In the genomic region with DNA sequence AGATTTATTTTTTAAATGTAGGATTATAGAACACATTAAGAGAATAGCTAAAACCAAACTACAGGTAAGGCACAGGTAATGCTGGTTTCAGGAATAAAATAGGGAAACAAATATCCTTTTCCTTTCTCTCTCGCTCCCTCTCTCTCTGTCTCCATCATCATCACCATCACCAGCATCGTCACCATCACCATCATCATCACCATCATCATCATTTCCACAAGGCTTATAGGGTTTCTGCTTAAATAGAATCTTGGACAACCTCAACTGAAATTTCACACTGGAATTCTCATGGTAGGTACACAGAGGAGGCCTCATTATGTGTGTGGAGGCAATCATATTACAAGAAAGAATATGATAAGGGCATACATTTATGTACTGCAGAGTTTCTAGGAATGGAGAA, we compare ENCODE assay signal across 26 cellular contexts.
DNase-seq lines count a peak whose midpoint lies in the region; ATAC-seq, FAIRE-seq and TF ChIP-seq lines count a peak whose summit lies in the region.
"Had no signal": no experiment of that assay in that cellular context is flagged by ENCODE, and none has a peak within 500 bp of the region (broad histone marks: within the 10 kb centered on the region; RNA-seq: fewer than 3 reads in every experiment).

No MANE protein-coding gene starts in this region.

- H3K9me3 ChIP-seq in HepG2 (ENCODE audit: low read length), result peaks cover 96% of the 10 kb centered on the region
- H3K9me3 ChIP-seq in right lobe of liver, result no peaks in the 10 kb centered on the region
- H3K9me3 ChIP-seq in IMR-90 (ENCODE audit: control insufficient read depth, insufficient read depth, low read length), result no peaks in the 10 kb centered on the region
- H3K9me3 ChIP-seq in parathyroid adenoma (ENCODE audit: control insufficient read depth, low read length), result no peaks in the 10 kb centered on the region
- H3K9me3 ChIP-seq: BE2C, BLaER1 had no signal

- no peak overlapping the region for H3K56ac ChIP-seq in IMR-90 (ENCODE audit: extremely low read depth, insufficient read depth, low read length)

- TF ChIP-seq EP300 in HepG2 (IDR thresholded peaks at IDR 0.05; ENCODE audit: low read depth in 2 of 2, low read length in 2 of 2) (no peak), HepG2 (CRISPR knock-in tag; IDR thresholded peaks at IDR 0.05; ENCODE audit: borderline replicate concordance) (no peak)

- H3K4ac ChIP-seq in IMR-90 (ENCODE audit: low read depth, low read length), result no peak overlapping the region

- TF ChIP-seq RAD21 in HepG2 (CRISPR knock-in tag; IDR thresholded peaks at IDR 0.05) (no peak), IMR-90 (IDR thresholded peaks at IDR 0.05; ENCODE audit: low read length) (no peak)

- no peak overlapping the region for H4K8ac ChIP-seq in IMR-90 (ENCODE audit: low read depth in 2 of 2, low read length in 2 of 2)

- BruUV-seq in HepG2 (replicated peaks; lab: Mats Ljungman, UMichigan) (no TSS peak), IMR-90 (replicated peaks; lab: Mats Ljungman, UMichigan) (no TSS peak)

- H3K9ac ChIP-seq in HepG2 (ENCODE audit: insufficient read depth, low read depth, low read length) (no peak overlapping the region), IMR-90 (ENCODE audit: low read depth, low read length) (no peak overlapping the region), parathyroid adenoma (no peak overlapping the region)
- H3K9ac ChIP-seq: BLaER1 had no signal

- intact Hi-C loops in HepG2 (cut with micrococcal nuclease; ENCODE audit: unreplicated experiment) (no loop called here), right lobe of liver (cut with DNase I) (no loop called here), IMR-90 (cut with micrococcal nuclease) (no loop called here)

- H2AK5ac ChIP-seq in IMR-90 (ENCODE audit: low read depth, low read length), result no peak overlapping the region

- no peak overlapping the region for H2AFZ ChIP-seq in HepG2 (ENCODE audit: low read length)
- H2AFZ ChIP-seq in IMR-90 (replicated peaks; ENCODE audit: low read length, poor library complexity), result no peak overlapping the region
- H2AFZ ChIP-seq in parathyroid adenoma, result peak overlapping the region; percentile 4

- H4K20me1 ChIP-seq in HepG2 (ENCODE audit: insufficient read depth, low read length) (no peaks in the 10 kb centered on the region), IMR-90 (ENCODE audit: insufficient read depth, low read length) (no peaks in the 10 kb centered on the region)
- H4K20me1 ChIP-seq: BLaER1 had no signal

- H3K18ac ChIP-seq in IMR-90 (ENCODE audit: low read depth, low read length), result no peak overlapping the region

- H3K9me1 ChIP-seq in IMR-90 (ENCODE audit: insufficient read depth, low read length), result no peaks in the 10 kb centered on the region

- no peak overlapping the region for H3K23ac ChIP-seq in IMR-90 (ENCODE audit: low read depth, low read length)

- no peaks in the 10 kb centered on the region for H3K79me2 ChIP-seq in HepG2 (ENCODE audit: insufficient read depth, low read length)
- no peaks in the 10 kb centered on the region for H3K79me2 ChIP-seq in parathyroid adenoma

- no peak overlapping the region for H2BK120ac ChIP-seq in IMR-90 (ENCODE audit: low read depth, low read length)

- DNase-seq in HepG2 (ENCODE audit: low spot score), result no peak
- DNase-seq in right lobe of liver, result no peak
- DNase-seq in IMR-90, result no peak
- no peak for DNase-seq in epidermal melanocyte (ENCODE audit: insufficient read length, low spot score)
- DNase-seq: 8988T; ACHN; BE2C; C1 segment of cervical spinal cord; CD4-positive, alpha-beta memory T cell; CD4-positive, CD25-positive, alpha-beta regulatory T cell; CD8-positive, alpha-beta memory T cell; COR-L47; DMS 273 treated with DMSO at 0.1 percent for 48 hours; DMS153; DMS53; DMS79; DND-41; EL; GDM1 had no signal

- dilution Hi-C loops in IMR-90 (cut with HindIII; ENCODE audit: low sequenced_read_pairs, unreplicated experiment), result no loop called here

- ATAC-seq in HepG2 (no peak), right lobe of liver (no peak), IMR-90 (ENCODE audit: low read depth) (no peak), HG03342 (IDR thresholded peaks at IDR 0.05; ENCODE audit: unreplicated experiment) (no peak)
- ATAC-seq: GM12878 had no signal

- in situ Hi-C loops in HepG2 (cut with HindIII; ENCODE audit: extremely low pct_ligation_motif_present, low pct_unique_long_range_greater_than_20kb) (no loop called here), IMR-90 (cut with MboI; ENCODE audit: low sequenced_read_pairs) (loop anchor here (25.0 kb wide), 1 partner anchor 1097 kb away; no protein-coding TSS in a partner anchor)

- TF ChIP-seq CTCF in HepG2 (CRISPR knock-in tag; IDR thresholded peaks at IDR 0.05) (no peak), right lobe of liver (IDR thresholded peaks at IDR 0.05) (no peak), IMR-90 (conservative IDR thresholded peaks at IDR 0.05; ENCODE audit: low read depth, low read length) (no peak), parathyroid adenoma (IDR thresholded peaks at IDR 0.05) (no peak)

- H3K4me2 ChIP-seq in HepG2 (ENCODE audit: low read depth, low read length) (no peak overlapping the region), IMR-90 (ENCODE audit: low read depth, low read length) (no peak overlapping the region), parathyroid adenoma (ENCODE audit: low read length) (no peak overlapping the region)
- H3K4me2 ChIP-seq: BLaER1 had no signal

- no peak overlapping the region for H2AK9ac ChIP-seq in IMR-90 (replicated peaks; ENCODE audit: low read depth, low read length, poor library complexity)

- H2BK5ac ChIP-seq in IMR-90 (ENCODE audit: low read depth, low read length, poor library complexity, severe bottlenecking), result peak overlapping the region; percentile 17

- no peak overlapping the region for H2BK15ac ChIP-seq in IMR-90 (ENCODE audit: low read depth, low read length)

- no peak overlapping the region for H2BK20ac ChIP-seq in IMR-90 (ENCODE audit: low read depth, low read length)

- no peak for FAIRE-seq in HepG2 (lab: Jason Lieb, UNC)
- FAIRE-seq: A204.1, GM12878, GM12892, GM18507 had no signal

- H3K27me3 ChIP-seq in HepG2 (ENCODE audit: control insufficient read depth in 1 of 2, insufficient read depth in 2 of 2, low read length in 2 of 2) (no peaks in the 10 kb centered on the region), right lobe of liver (no peaks in the 10 kb centered on the region), IMR-90 (ENCODE audit: control insufficient read depth, insufficient read depth, low read length) (peaks cover 2% of the 10 kb centered on the region), parathyroid adenoma (ENCODE audit: control insufficient read depth, insufficient read depth, low read length) (no peaks in the 10 kb centered on the region)
- H3K27me3 ChIP-seq: BE2C, BLaER1 had no signal

- no peak overlapping the region for H3K14ac ChIP-seq in IMR-90 (replicated peaks; ENCODE audit: low read depth, low read length)

- POLR2A ChIA-PET in HepG2 (lab: Yijun Ruan, JAX), result no interaction called here
- POLR2A ChIA-PET in IMR-90 (lab: Charles Lee; ENCODE audit: unreplicated experiment), result no interaction called here

- no peaks in the 10 kb centered on the region for H3K79me1 ChIP-seq in IMR-90 (ENCODE audit: low read depth in 1 of 2, low read length in 2 of 2)

- no peak overlapping the region for H4K5ac ChIP-seq in IMR-90 (ENCODE audit: low read depth, low read length)

- 6% methylated on average over 2 of the region's 2 CpGs for WGBS in HepG2 (ENCODE audit: low lambda C conversion rate)
- 78% methylated on average over 2 of the region's 2 CpGs for WGBS in right lobe of liver (ENCODE audit: insufficient coverage, low coverage, low lambda C conversion rate, missing lambda C conversion rate)
- no CpG with 5 or more reads among the region's 2 CpGs for WGBS in IMR-90 (ENCODE audit: extremely low coverage in 2 of 2, insufficient read length in 1 of 2), 2 experiments

- CTCF ChIA-PET in HepG2 (lab: Yijun Ruan, JAX; ENCODE audit: low intra/inter-chr PET ratio, low total read pairs) (no interaction called here), IMR-90 (lab: Yijun Ruan, JAX) (interaction anchor here (0.6 kb wide), 1 partner anchor 31 kb away, joined by 3 read pairs; no protein-coding TSS in a partner anchor)

- H3K27ac ChIP-seq in HepG2 (ENCODE audit: extremely low read length, insufficient read depth, low read length), result no peak overlapping the region
- no peak overlapping the region for H3K27ac ChIP-seq in right lobe of liver
- H3K27ac ChIP-seq in IMR-90 (ENCODE audit: insufficient read depth, low read length), result no peak overlapping the region
- no peak overlapping the region for H3K27ac ChIP-seq in parathyroid adenoma
- H3K27ac ChIP-seq: BLaER1 had no signal

- TF ChIP-seq POLR2A in HepG2 (IDR thresholded peaks at IDR 0.05; ENCODE audit: insufficient read depth in 1 of 2, low read depth in 2 of 2, low read length in 2 of 2) (no peak), right lobe of liver (IDR thresholded peaks at IDR 0.05) (no peak), IMR-90 (IDR thresholded peaks at IDR 0.05; ENCODE audit: low read depth, low read length) (no peak)

- H3K4me3 ChIP-seq in HepG2 (replicated peaks in 1 of 3; ENCODE audit: insufficient read depth in 1 of 3, low read depth in 2 of 3, low read length in 3 of 3), result no peak overlapping the region
- no peak overlapping the region for H3K4me3 ChIP-seq in right lobe of liver
- no peak overlapping the region for H3K4me3 ChIP-seq in IMR-90 (ENCODE audit: insufficient read depth, low read depth, low read length)
- H3K4me3 ChIP-seq in parathyroid adenoma (ENCODE audit: low read depth, low read length), result no peak overlapping the region
- H3K4me3 ChIP-seq: BLaER1, GM12878 had no signal

- H3K36me3 ChIP-seq in HepG2 (replicated peaks in 1 of 2; ENCODE audit: control insufficient read depth in 1 of 2, insufficient read depth in 2 of 2, low read length in 2 of 2) (no peaks in the 10 kb centered on the region), right lobe of liver (no peaks in the 10 kb centered on the region), IMR-90 (ENCODE audit: control insufficient read depth, insufficient read depth, low read length) (no peaks in the 10 kb centered on the region), parathyroid adenoma (ENCODE audit: control insufficient read depth, insufficient read depth, low read length) (no peaks in the 10 kb centered on the region)
- H3K36me3 ChIP-seq: BE2C, BLaER1 had no signal

- H3K4me1 ChIP-seq in HepG2 (ENCODE audit: insufficient read depth, low read length) (no peaks in the 10 kb centered on the region), right lobe of liver (no peaks in the 10 kb centered on the region), IMR-90 (ENCODE audit: control insufficient read depth, insufficient read depth, low read length) (no peaks in the 10 kb centered on the region), parathyroid adenoma (peaks cover 8% of the 10 kb centered on the region)
- H3K4me1 ChIP-seq: BE2C, BLaER1 had no signal

- H4K91ac ChIP-seq in IMR-90 (ENCODE audit: insufficient read depth, low read depth, low read length), result no peak overlapping the region

TF ChIP-seq in HepG2, 621 proteins besides CTCF, POLR2A, EP300 and RAD21:
- TF ChIP-seq ZNF615 (CRISPR knock-in tag; IDR thresholded peaks at IDR 0.05; ENCODE audit: borderline replicate concordance), result no peak
- peak; percentile 87 for TF ChIP-seq CREB1 (IDR thresholded peaks at IDR 0.05)
- no peak for TF ChIP-seq CREB1 (CRISPR knock-in tag; IDR thresholded peaks at IDR 0.05)

TF ChIP-seq in IMR-90, 13 proteins besides CTCF, POLR2A, EP300 and RAD21 (continues in another document):
- no peak for TF ChIP-seq CEBPB (IDR thresholded peaks at IDR 0.05; ENCODE audit: low read depth, low read length)
- no peak for TF ChIP-seq MAFK (IDR thresholded peaks at IDR 0.05; ENCODE audit: low read depth, low read length)
